22 cellular contexts compared by ENCODE assay signal in genomic region chr6:128235556-128235955, GRCh38.
DNase-seq lines count a peak whose midpoint lies in the region; ATAC-seq and TF ChIP-seq lines count a peak whose summit lies in the region.
"Had no signal": no experiment of that assay in that cellular context is flagged by ENCODE, and none has a peak within 500 bp of the region (broad histone marks: within the 10 kb centered on the region; RNA-seq: fewer than 3 reads in every experiment).

No MANE protein-coding gene starts in this region.

- no peak overlapping the region for H3K27ac ChIP-seq in RWPE2 (ENCODE audit: poor library complexity, severe bottlenecking)
- H3K27ac ChIP-seq: dorsolateral prefrontal cortex, tibial nerve had no signal

- H3K9me3 ChIP-seq in RWPE2 (ENCODE audit: severe bottlenecking) = no peaks in the 10 kb centered on the region
- H3K9me3 ChIP-seq: tibial nerve had no signal

- H3K27me3 ChIP-seq in RWPE2 (ENCODE audit: insufficient read depth, poor library complexity, severe bottlenecking) = no peaks in the 10 kb centered on the region
- H3K27me3 ChIP-seq: dorsolateral prefrontal cortex, tibial nerve had no signal

- TF ChIP-seq CTCF in RWPE2 (IDR thresholded peaks at IDR 0.05; ENCODE audit: poor library complexity, severe bottlenecking) = no peak

- H3K4me1 ChIP-seq in RWPE2 (ENCODE audit: insufficient read depth, poor library complexity, severe bottlenecking) = no peaks in the 10 kb centered on the region

- H3K36me3 ChIP-seq in RWPE2 (ENCODE audit: low read depth) = peaks cover 18% of the 10 kb centered on the region; the same call in 1 of the 2 replicates
- H3K36me3 ChIP-seq: tibial nerve had no signal

- no peak overlapping the region for H3K4me3 ChIP-seq in RWPE2 (ENCODE audit: severe bottlenecking)
- no peak overlapping the region for H3K4me3 ChIP-seq in skeletal muscle cell (ENCODE audit: low read depth, low read length)
- H3K4me3 ChIP-seq: dorsolateral prefrontal cortex, lung, tibial nerve had no signal

- peak; percentile 15 for DNase-seq in HK-2 (ENCODE audit: unreplicated experiment)
- no peak for DNase-seq in RWPE2 (ENCODE audit: low spot score)
- DNase-seq in fibroblast of peridontal ligament (ENCODE audit: extremely low read depth) = peak; percentile 27
- peak; percentile 6 for DNase-seq in skeletal muscle cell (ENCODE audit: low read depth)
- DNase-seq in anterior cingulate cortex (lab: John Stamatoyannopoulos, UW) = no peak
- no peak for DNase-seq in NCI-H774 (lab: John Stamatoyannopoulos, UW)
- DNase-seq: activated CD4-positive, alpha-beta T cell treated with anti-CD3 and anti-CD28 coated beads, Interleukin-2, amount 10 ng/mL, durations not matched to agents 7 days and 5 days; activated naive CD4-positive, alpha-beta T cell treated with anti-CD3 and anti-CD28 coated beads, Interleukin-2, amount 50 U/mL, for 16 hours; aorta; CD4-positive, alpha-beta memory T cell; central memory CD4-positive, alpha-beta T cell; dorsolateral prefrontal cortex; GDM1; islet precursor cell; KG1; NCI-H1694; nephron progenitor cell; SHP77 had no signal

- peak; percentile 71 for ATAC-seq in RWPE2 (ENCODE audit: low read depth)
- no peak for ATAC-seq in GM18861 (IDR thresholded peaks at IDR 0.05; ENCODE audit: unreplicated experiment)
- ATAC-seq: sciatic nerve had no signal

Comparison
In these comparisons a context has a peak if more than half of its experiments do, and no peak if none do; other contexts are left out.
1. DNase-seq: peak in HK-2 (single experiment), fibroblast of peridontal ligament (single experiment) and skeletal muscle cell (single experiment); none in RWPE2 (single experiment), anterior cingulate cortex (0 of 58) and NCI-H774 (single experiment).